Comparison of ENCODE assay signal across 2 cellular contexts in genomic region chr9:134215395-134215708, GRCh38.
TF ChIP-seq lines count a peak whose summit lies in the region.

No MANE protein-coding gene starts in this region.

TF ChIP-seq in SK-N-SH, 30 proteins besides CTCF, POLR2A, EP300 and RAD21 (continued from another document):
- TF ChIP-seq ZBTB33 (IDR thresholded peaks at IDR 0.05; ENCODE audit: borderline replicate concordance, low read depth) (no peak), TAF1 (IDR thresholded peaks at IDR 0.05; ENCODE audit: borderline replicate concordance, low read depth, low read length) (no peak), RXRA (IDR thresholded peaks at IDR 0.05; ENCODE audit: borderline replicate concordance, low read depth) (no peak), PBX3 (IDR thresholded peaks at IDR 0.05) (no peak)

TF ChIP-seq in SK-N-SH treated with all-trans-retinoic acid at 6 μM for 48 hours, 23 proteins besides CTCF, POLR2A, EP300 and RAD21 (continued from another document):
- no peak for TF ChIP-seq CREB5 (CRISPR knock-in tag; IDR thresholded peaks at IDR 0.05; ENCODE audit: low read depth)
- no peak for TF ChIP-seq OSR1 (CRISPR knock-in tag; IDR thresholded peaks at IDR 0.05)
- no peak for TF ChIP-seq ESRRG (CRISPR knock-in tag; IDR thresholded peaks at IDR 0.05)
